8 cellular contexts compared by ENCODE assay signal in genomic region chr4:102868153-102868781, GRCh38. TPM values are rescaled to one million over a fixed set of nuclear protein-coding genes. Genes with fewer than 3 reads are reported as not detected.
DNase-seq lines count a peak whose midpoint lies in the region; ATAC-seq, FAIRE-seq and TF ChIP-seq lines count a peak whose summit lies in the region.

No MANE protein-coding gene starts in this region.

- no peak overlapping the region for H2BK20ac ChIP-seq in H1 (ENCODE audit: low read length)

- peaks cover 5% of the 10 kb centered on the region for H3K9me3 Mint-ChIP-seq in T-helper 1 cell treated with Interleukin-12 subunit alpha and Interleukin-12 subunit beta and Interleukin-4 antibody, amounts not matched to agents 30 μg/mL and 1 μg/mL, for 36 hours

- TF ChIP-seq EP300 in H1 (IDR thresholded peaks at IDR 0.05; ENCODE audit: borderline replicate concordance in 1 of 2, low read depth in 2 of 2, low read length in 2 of 2) (0 out of 3 replicates have a peak, but pooled peaks of 1 of the 2 experiments have one; percentile 4), neural cell (conservative IDR thresholded peaks at IDR 0.05; ENCODE audit: poor library complexity, severe bottlenecking) (no peak)

- H3K9ac ChIP-seq in H1 (replicated peaks in 1 of 4; ENCODE audit: extremely low read depth in 1 of 4, low read depth in 3 of 4, low read length in 3 of 4) (peak overlapping the region; percentile 95 to 99 (median 96)), neural cell (ENCODE audit: low read length) (peak overlapping the region; percentile 92)

- peak overlapping the region; percentile 73 to 86 (median 78) for H3K4me3 ChIP-seq in H1 (ENCODE audit: extremely low read depth in 1 of 4, insufficient read depth in 2 of 4, low read depth in 3 of 4, low read length in 4 of 4)
- H3K4me3 ChIP-seq in neural cell (ENCODE audit: low read length): peak overlapping the region; percentile 70
- H3K4me3 ChIP-seq in aorta (ENCODE audit: low read length in 2 of 2): peak overlapping the region; percentile 59 to 69

- TF ChIP-seq CTCF in H1 (IDR thresholded peaks at IDR 0.05; ENCODE audit: control extremely low read depth in 1 of 3, insufficient read depth in 1 of 3, low read depth in 1 of 3, low read length in 3 of 3) (no peak), neural cell (IDR thresholded peaks at IDR 0.05; ENCODE audit: poor library complexity, severe bottlenecking) (no peak)

- no peaks in the 10 kb centered on the region; the same call in 1 of the 2 replicates for H3K79me1 ChIP-seq in H1 (ENCODE audit: low read depth, low read length)

- H3K36me3 ChIP-seq in H1 (ENCODE audit: control insufficient read depth in 2 of 4, insufficient read depth in 4 of 4, low read length in 3 of 4) (peaks cover 0 to 4% (median 0%) of the 10 kb centered on the region in 4 experiments; a peak in 2 of 8 replicates), neural cell (ENCODE audit: insufficient read depth, low read length) (no peaks in the 10 kb centered on the region), aorta (ENCODE audit: control insufficient read depth in 1 of 2, insufficient read depth in 2 of 2, low read length in 1 of 2) (no peaks in the 10 kb centered on the region)

- peak overlapping the region; percentile 99 for H3K27ac Mint-ChIP-seq in T-helper 1 cell treated with Interleukin-12 subunit alpha and Interleukin-12 subunit beta and Interleukin-4 antibody, amounts not matched to agents 30 μg/mL and 1 μg/mL, for 36 hours

- DNase-seq in activated CD4-positive, CD25-positive, alpha-beta regulatory T cell treated with anti-CD3 and anti-CD28 coated beads, Interleukin-2, amount 50 U/mL, for 72 hours: peak; percentile 52
- DNase-seq in H1 (ENCODE audit: low read depth in 1 of 2, low spot score in 2 of 2): no peak
- DNase-seq in aorta: peak in 1 of 2 donors; percentile 55
- DNase-seq in G401 (ENCODE audit: low spot score): no peak
- DNase-seq in cerebellum (ENCODE audit: low spot score): no peak

- H3K79me2 ChIP-seq in H1 (ENCODE audit: control insufficient read depth in 1 of 2, insufficient read depth in 2 of 2, low read length in 2 of 2): peaks cover 0 to 85% of the 10 kb centered on the region in 2 experiments; a peak in 2 of 4 replicates
- H3K79me2 ChIP-seq in neural cell (replicated peaks; ENCODE audit: insufficient read depth, low read length): peaks cover 19% of the 10 kb centered on the region

- H3K18ac ChIP-seq in H1 (ENCODE audit: extremely low read depth, low read length): peak overlapping the region; percentile 80; the same call in 1 of the 2 replicates

- no peak for TF ChIP-seq POLR2A in H1 (IDR thresholded peaks at IDR 0.05; ENCODE audit: control extremely low read depth in 1 of 2, low read depth in 2 of 2, low read length in 2 of 2)

- CTCF ChIA-PET in H1 (lab: Charles Lee; ENCODE audit: partially characterized antibody): interaction anchor here (0.6 kb wide), 1 partner anchor 234 kb away, joined by 3 read pairs; no protein-coding TSS in a partner anchor

- peak overlapping the region; percentile 91 for H2BK12ac ChIP-seq in H1 (ENCODE audit: low read depth, low read length)

- peak overlapping the region; percentile 98 for H4K5ac ChIP-seq in H1 (ENCODE audit: insufficient read length, low read depth, low read length)

- ATAC-seq in activated CD4-positive, CD25-positive, alpha-beta regulatory T cell treated with anti-CD3 and anti-CD28 coated beads, Interleukin-2, amount 50 U/mL, for 24 hours: no peak
- ATAC-seq in aorta (ENCODE audit: low FRiP score): peak; percentile 82

- H3K4me1 ChIP-seq in H1 (replicated peaks in 1 of 4; ENCODE audit: control insufficient read depth in 3 of 4, insufficient read depth in 4 of 4, low read length in 3 of 4) (0 out of 7 replicates have a peak, but pooled peaks cover 0 to 2% (median 0%) of the 10 kb centered on the region in 4 experiments), aorta (ENCODE audit: control insufficient read depth in 1 of 2, insufficient read depth in 2 of 2, low read length in 2 of 2) (no peaks in the 10 kb centered on the region)

- no peak for FAIRE-seq in H1 (lab: Jason Lieb, UNC)

- H3K4me1 Mint-ChIP-seq in T-helper 1 cell treated with Interleukin-12 subunit alpha and Interleukin-12 subunit beta and Interleukin-4 antibody, amounts not matched to agents 30 μg/mL and 1 μg/mL, for 36 hours (ENCODE audit: low read depth): peaks cover 55% of the 10 kb centered on the region

- POLR2A ChIA-PET in H1 (lab: Charles Lee; ENCODE audit: partially characterized antibody): interaction anchor here (1.0 to 5.4 kb wide), 12 partner anchors 12 to 149 kb away, joined by 3 to 127 read pairs (median 5); partner anchors contain the start of genes MANBA and UBE2D3

- peak overlapping the region; percentile 91; the same call in 1 of the 2 replicates for H4K8ac ChIP-seq in H1 (ENCODE audit: extremely low read depth, insufficient read depth, low read length)

- no peaks in the 10 kb centered on the region for H3K27me3 ChIP-seq in H1 (replicated peaks in 1 of 4; ENCODE audit: control insufficient read depth in 3 of 4, extremely low read depth in 1 of 4, insufficient read depth in 3 of 4, low read length in 3 of 4)
- H3K27me3 ChIP-seq in neural cell (ENCODE audit: insufficient read depth, low read depth, low read length): no peaks in the 10 kb centered on the region
- H3K27me3 ChIP-seq in aorta (ENCODE audit: control insufficient read depth in 1 of 2, insufficient read depth in 2 of 2, low read length in 1 of 2): no peaks in the 10 kb centered on the region

- WGBS in H1 (ENCODE audit: extremely low coverage in 1 of 2, insufficient coverage in 1 of 2, insufficient read length in 1 of 2, insufficient replicate concordance in 2 of 2, low coverage in 1 of 2, low lambda C conversion rate in 2 of 2, missing lambda C conversion rate in 1 of 2), 2 experiments: 34% methylated on average over 23 of the region's 23 CpGs; no CpG with 5 or more reads in 1 of the 2 experiments
- WGBS in aorta, 2 donors: 3 to 12% methylated on average over 23 of the region's 23 CpGs

- no peak overlapping the region for H3K14ac ChIP-seq in H1 (ENCODE audit: insufficient read length)

- TF ChIP-seq RAD21 in H1 (IDR thresholded peaks at IDR 0.05 in 1 of 2, conservative IDR thresholded peaks at IDR 0.05 in 1 of 2; ENCODE audit: low read depth in 2 of 2, low read length in 2 of 2) (no peak), neural cell (conservative IDR thresholded peaks at IDR 0.05) (no peak)

- peak overlapping the region; percentile 94 for H4K91ac ChIP-seq in H1 (replicated peaks; ENCODE audit: insufficient read length, low read length)

- H3K4me2 ChIP-seq in H1 (ENCODE audit: insufficient read depth in 1 of 2, low read depth in 2 of 2, low read length in 2 of 2) (peak overlapping the region; percentile 84 to 92), neural cell (ENCODE audit: low read length) (peak overlapping the region; percentile 85)

- H2AFZ ChIP-seq in H1 (ENCODE audit: low read length) (0 out of 2 replicates have a peak overlapping the region, but pooled peaks have one; percentile 56), neural cell (ENCODE audit: low read depth, low read length) (peak overlapping the region; percentile 89)

- H2AK5ac ChIP-seq in H1 (ENCODE audit: low read depth, low read length): no peak overlapping the region

- H3K4me3 Mint-ChIP-seq in T-helper 1 cell treated with Interleukin-12 subunit alpha and Interleukin-12 subunit beta and Interleukin-4 antibody, amounts not matched to agents 30 μg/mL and 1 μg/mL, for 36 hours: peak overlapping the region; percentile 97

- peak overlapping the region; percentile 46 for H3K4ac ChIP-seq in H1 (replicated peaks; ENCODE audit: insufficient read length, low read depth, low read length)

- no peaks in the 10 kb centered on the region for H3K9me3 ChIP-seq in H1 (ENCODE audit: insufficient read depth in 2 of 2, low read depth in 1 of 2, low read length in 1 of 2)
- H3K9me3 ChIP-seq in neural cell (ENCODE audit: low read length): no peaks in the 10 kb centered on the region
- H3K9me3 ChIP-seq in aorta (ENCODE audit: control insufficient read depth, low read length): no peaks in the 10 kb centered on the region

- in situ Hi-C loops in G401 (cut with HindIII; ENCODE audit: low sequenced_read_pairs): no loop called here

- no peaks in the 10 kb centered on the region for H3K27me3 Mint-ChIP-seq in T-helper 1 cell treated with Interleukin-12 subunit alpha and Interleukin-12 subunit beta and Interleukin-4 antibody, amounts not matched to agents 30 μg/mL and 1 μg/mL, for 36 hours (ENCODE audit: low read depth)

- H3K9me2 ChIP-seq in neural cell (ENCODE audit: insufficient read depth, low read length): no peaks in the 10 kb centered on the region

- H3K23me2 ChIP-seq in H1 (ENCODE audit: low read depth, low read length): peaks cover 6% of the 10 kb centered on the region

- intact Hi-C loops in aorta (cut with DNase I): loop anchor here (5.0 to 10.0 kb wide), 3 partner anchors 41 to 366 kb away; partner anchors contain the start of genes NFKB1 (in 1 of the 2) and UBE2D3 (in 1 of the 2)

- H3F3A ChIP-seq in neural cell (ENCODE audit: insufficient read depth, low read length, poor library complexity, severe bottlenecking): peaks cover 9% of the 10 kb centered on the region

- H3K36me3 Mint-ChIP-seq in T-helper 1 cell treated with Interleukin-12 subunit alpha and Interleukin-12 subunit beta and Interleukin-4 antibody, amounts not matched to agents 30 μg/mL and 1 μg/mL, for 36 hours (ENCODE audit: low read depth): peaks cover 28% of the 10 kb centered on the region

- no peak overlapping the region for H3K23ac ChIP-seq in H1 (ENCODE audit: insufficient read length)

- 0 out of 2 replicates have a peak overlapping the region, but pooled peaks have one; percentile 89 for H2BK15ac ChIP-seq in H1 (ENCODE audit: low read length)

- no peak overlapping the region for H2BK120ac ChIP-seq in H1 (replicated peaks; ENCODE audit: low read depth, low read length)

- peak overlapping the region; percentile 91 for H2BK5ac ChIP-seq in H1 (ENCODE audit: low read depth, low read length)

- H4K20me1 ChIP-seq in H1 (replicated peaks in 1 of 2; ENCODE audit: control insufficient read depth in 1 of 2, insufficient read depth in 2 of 2, low read length in 2 of 2) (no peaks in the 10 kb centered on the region), neural cell (ENCODE audit: insufficient read depth) (no peaks in the 10 kb centered on the region)

- H3K27ac ChIP-seq in H1 (ENCODE audit: low read depth, low read length) (peak overlapping the region; percentile 98), neural cell (ENCODE audit: low read length) (peak overlapping the region; percentile 93), aorta (ENCODE audit: low read depth in 1 of 2, low read length in 2 of 2) (peak overlapping the region; percentile 88 to 93)

- H3K56ac ChIP-seq in H1 (replicated peaks; ENCODE audit: insufficient read length, low read depth, low read length): peak overlapping the region; percentile 61

RNA-seq across cellular contexts. Expression of gene CISD2, which starts 0.5 kb away (rescaled TPM):
- 47.5 and 48.3 TPM in 2 replicates for total RNA-seq in H1 (2021; fragmentation: NEBNext Ultra II Directional; extraction: Animal tissue kit (Norgen Biotek cat#: 25700))
- 14.9 and 23.7 TPM in 2 replicates for polyA plus RNA-seq in H1 (2011; rRNA removed)
- polyA plus RNA-seq in H1 (2011; cell fraction: cytosol; rRNA removed): 32.8 TPM
- polyA plus RNA-seq in H1 (2011; cell fraction: nucleus; rRNA removed): 16.3 TPM
- 36.8 to 52.3 TPM (median 46.8 TPM) in 4 replicates for polyA plus RNA-seq in H1 (2012, experiment 1 of 2)
- 32.4 TPM for polyA plus RNA-seq in H1 (2012, experiment 2 of 2)
- 52.4 TPM for polyA plus RNA-seq in H1 (2013, experiment 1 of 2)
- 62.9 TPM for polyA plus RNA-seq in H1 (2013, experiment 2 of 2)
- polyA minus RNA-seq in H1 (2011; rRNA and poly(A)+ RNA removed): 17.9 and 20.3 TPM in 2 replicates
- polyA minus RNA-seq in H1 (2011; cell fraction: cytosol; rRNA and poly(A)+ RNA removed): 17.7 TPM
- polyA minus RNA-seq in H1 (2011; cell fraction: nucleus; rRNA and poly(A)+ RNA removed): 13.7 TPM
- 89.4 and 102 TPM in 2 replicates for polyA plus RNA-seq in neural cell
- 52.3 and 54.2 TPM in 2 replicates for polyA minus RNA-seq in neural cell
- total RNA-seq in aorta: 10 to 100 TPM; 16.7 to 19.3 TPM
- 10 to 100 TPM; 16.2 to 22.5 TPM for polyA plus RNA-seq in aorta
- total RNA-seq in G401 (2014; rRNA removed; shearing (Covaris generic)): 72.7 and 80.0 TPM in 2 replicates
- total RNA-seq in cerebellum: 22.4 TPM

RNA-seq across cellular contexts. Expression of gene UBE2D3, which starts 40.9 kb away (rescaled TPM):
- total RNA-seq in H1 (2021; fragmentation: NEBNext Ultra II Directional; extraction: Animal tissue kit (Norgen Biotek cat#: 25700)): 377 and 396 TPM in 2 replicates
- polyA plus RNA-seq in H1 (2011; rRNA removed) (411 and 544 TPM in 2 replicates), neural cell (352 and 373 TPM in 2 replicates), aorta (100 to 1,000 TPM; 195 to 277 TPM)
- 375 TPM for polyA plus RNA-seq in H1 (2011; cell fraction: cytosol; rRNA removed)
- polyA plus RNA-seq in H1 (2011; cell fraction: nucleus; rRNA removed): 271 TPM
- polyA plus RNA-seq in H1 (2012, experiment 1 of 2): 300 to 381 TPM (median 334 TPM) in 4 replicates
- 81.7 TPM for polyA plus RNA-seq in H1 (2012, experiment 2 of 2)
- 498 TPM for polyA plus RNA-seq in H1 (2013, experiment 1 of 2)
- polyA plus RNA-seq in H1 (2013, experiment 2 of 2): 510 TPM
- 311 and 443 TPM in 2 replicates for polyA minus RNA-seq in H1 (2011; rRNA and poly(A)+ RNA removed)
- polyA minus RNA-seq in H1 (2011; cell fraction: cytosol; rRNA and poly(A)+ RNA removed): 320 TPM
- polyA minus RNA-seq in H1 (2011; cell fraction: nucleus; rRNA and poly(A)+ RNA removed): 263 TPM
- 354 and 368 TPM in 2 replicates for polyA minus RNA-seq in neural cell
- total RNA-seq in aorta (100 to 1,000 TPM; 274 to 292 TPM), cerebellum (238 TPM)
- total RNA-seq in G401 (2014; rRNA removed; shearing (Covaris generic)): 460 and 522 TPM in 2 replicates
